28 cellular contexts compared by ENCODE assay signal in the genomic region with DNA sequence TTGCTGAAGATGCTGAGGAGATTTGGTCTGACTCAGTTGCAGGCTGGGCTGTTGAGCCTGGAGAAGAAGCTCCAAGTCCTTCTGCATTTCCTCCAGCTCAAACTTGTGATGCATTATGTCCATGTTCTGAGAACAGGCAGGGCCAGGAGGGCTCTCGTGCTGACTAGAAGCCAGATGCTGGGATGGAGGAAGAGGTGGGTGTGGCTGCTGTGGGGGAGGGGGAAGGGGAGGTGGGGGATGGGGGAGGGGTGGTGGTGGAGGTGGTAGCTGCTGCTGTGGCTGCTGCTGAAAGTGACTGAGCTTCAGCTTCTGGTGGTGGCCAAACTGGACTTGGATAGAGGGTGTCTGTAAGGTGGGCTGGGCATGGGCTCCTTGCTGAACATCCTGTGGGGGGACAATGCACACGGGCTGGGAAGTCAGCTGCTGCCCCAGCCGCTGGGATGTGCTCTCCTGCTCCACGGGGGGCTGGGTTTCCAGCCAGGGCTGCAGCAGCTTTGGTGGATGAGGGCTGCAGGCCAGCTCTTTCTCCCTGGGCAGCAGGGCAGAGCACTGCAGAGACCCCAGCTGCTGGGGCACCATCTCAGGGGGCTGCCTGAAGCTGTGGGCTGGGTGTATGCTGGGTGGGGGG. TPM values are rescaled to one million over a fixed set of nuclear protein-coding genes. Genes with fewer than 3 reads are reported as not detected.
"Had no signal": no experiment of that assay in that cellular context is flagged by ENCODE, and none has a peak within 500 bp of the region (broad histone marks: within the 10 kb centered on the region; RNA-seq: fewer than 3 reads in every experiment).

No MANE protein-coding gene starts in this region.

- H3K27ac Mint-ChIP-seq: activated CD4-positive, alpha-beta T cell treated with anti-CD3 and anti-CD28 coated beads, Interleukin-2, amount 10 ng/mL, durations not matched to agents 7 days and 5 days; activated CD8-positive, alpha-beta T cell treated with anti-CD3 and anti-CD28 coated beads for 36 hours; activated naive CD8-positive, alpha-beta T cell treated with anti-CD3 and anti-CD28 coated beads, Interleukin-2, amount 50 U/mL, for 24 hours; activated T-helper 1 cell treated with anti-CD3 and anti-CD28 coated beads, Interleukin-12 subunit alpha, Interleukin-12 subunit beta, Interleukin-2, Interleukin-4 antibody, amounts not matched to agents 30 ng/mL and 10 ng/mL and 1 ng/mL, durations not matched to agents 14 hours and 24 hours and 36 hours; dendritic cell treated with granulocyte-macrophage colony-stimulating factor and Interleukin-4, amounts not matched to agents 40 ng/mL and 50 ng/mL, for 4 days had no signal

- H3K4me3 Mint-ChIP-seq: activated CD4-positive, alpha-beta T cell treated with anti-CD3 and anti-CD28 coated beads, Interleukin-2, amount 10 ng/mL, durations not matched to agents 7 days and 5 days; activated CD8-positive, alpha-beta memory T cell treated with anti-CD3 and anti-CD28 coated beads, Interleukin-2, amount 10 ng/mL, durations not matched to agents 7 days and 5 days; activated CD8-positive, alpha-beta T cell treated with anti-CD3 and anti-CD28 coated beads for 36 hours; activated naive CD8-positive, alpha-beta T cell treated with anti-CD3 and anti-CD28 coated beads, Interleukin-2, amount 50 U/mL, for 24 hours; activated T-helper 1 cell treated with anti-CD3 and anti-CD28 coated beads, Interleukin-12 subunit alpha, Interleukin-12 subunit beta, Interleukin-2, Interleukin-4 antibody, amounts not matched to agents 30 ng/mL and 10 ng/mL and 1 ng/mL, durations not matched to agents 14 hours and 24 hours and 36 hours; dendritic cell treated with granulocyte-macrophage colony-stimulating factor and Interleukin-4, amounts not matched to agents 40 ng/mL and 50 ng/mL, for 4 days; naive thymus-derived CD4-positive, alpha-beta T cell; neural crest cell had no signal

- FAIRE-seq: frontal cortex had no signal

- H3K9me3 ChIP-seq: psoas muscle, thoracic aorta, upper lobe of left lung had no signal

- H3K27ac ChIP-seq: left lung, psoas muscle, right atrium auricular region, spleen, thoracic aorta, upper lobe of left lung had no signal

- H3K27me3 Mint-ChIP-seq: activated CD4-positive, alpha-beta T cell treated with anti-CD3 and anti-CD28 coated beads, Interleukin-2, amount 10 ng/mL, durations not matched to agents 7 days and 5 days; activated CD8-positive, alpha-beta memory T cell treated with anti-CD3 and anti-CD28 coated beads, Interleukin-2, amount 10 ng/mL, durations not matched to agents 7 days and 5 days; activated CD8-positive, alpha-beta T cell treated with anti-CD3 and anti-CD28 coated beads for 36 hours; activated naive CD8-positive, alpha-beta T cell treated with anti-CD3 and anti-CD28 coated beads, Interleukin-2, amount 50 U/mL, for 24 hours; dendritic cell treated with granulocyte-macrophage colony-stimulating factor and Interleukin-4, amounts not matched to agents 40 ng/mL and 50 ng/mL, for 4 days; naive thymus-derived CD4-positive, alpha-beta T cell had no signal

- DNase-seq: activated CD4-positive, alpha-beta T cell treated with anti-CD3 and anti-CD28 coated beads, Interleukin-2, amount 10 ng/mL, durations not matched to agents 7 days and 5 days; activated CD8-positive, alpha-beta memory T cell treated with anti-CD3 and anti-CD28 coated beads, Interleukin-2, amount 10 ng/mL, durations not matched to agents 7 days and 5 days; activated CD8-positive, alpha-beta T cell treated with anti-CD3 and anti-CD28 coated beads for 36 hours; activated gamma-delta T cell; activated naive CD4-positive, alpha-beta T cell treated with anti-CD3 and anti-CD28 coated beads, Interleukin-2, amount 50 U/mL, for 16 hours; activated naive CD8-positive, alpha-beta T cell treated with anti-CD3 and anti-CD28 coated beads, Interleukin-2, amount 50 U/mL, for 24 hours; activated T-cell treated with anti-CD3 and anti-CD28 coated beads for 4 hours; cerebellar nuclear complex; effector CD8-positive, alpha-beta T cell; glutamatergic neuron; hypothalamus; kidney glomerular epithelial cell; left lung; naive thymus-derived CD4-positive, alpha-beta T cell; psoas muscle; spleen; stimulated activated CD4-positive, alpha-beta T cell treated with anti-CD3 and anti-CD28 coated beads, Interleukin-4, amount 100 ng/mL, for 24 hours; stimulated activated naive CD4-positive, alpha-beta T cell treated with Interleukin-2 at 50 U/mL for 16 hours had no signal

- H3K4me3 ChIP-seq: left lung, lung, psoas muscle, right atrium auricular region, spleen, thoracic aorta, upper lobe of left lung had no signal

- H3K4me1 Mint-ChIP-seq: neural crest cell had no signal

- H3K27me3 ChIP-seq: left lung, right atrium auricular region, spleen, upper lobe of left lung had no signal

- ATAC-seq: activated CD4-positive, CD25-positive, alpha-beta regulatory T cell treated with anti-CD3 and anti-CD28 coated beads, Interleukin-2, amount 50 U/mL, for 24 hours; activated CD8-positive, alpha-beta memory T cell treated with anti-CD3 and anti-CD28 coated beads, Interleukin-2, amount 10 ng/mL, durations not matched to agents 7 days and 5 days; activated CD8-positive, alpha-beta T cell treated with anti-CD3 and anti-CD28 coated beads for 36 hours; esophagus mucosa; left lung; naive thymus-derived CD4-positive, alpha-beta T cell; psoas muscle had no signal

- H3K4me1 ChIP-seq: left lung, psoas muscle, right atrium auricular region, spleen, upper lobe of left lung had no signal

- H3K9me3 Mint-ChIP-seq: activated T-helper 1 cell treated with anti-CD3 and anti-CD28 coated beads, Interleukin-12 subunit alpha, Interleukin-12 subunit beta, Interleukin-2, Interleukin-4 antibody, amounts not matched to agents 30 ng/mL and 10 ng/mL and 1 ng/mL, durations not matched to agents 14 hours and 24 hours and 36 hours had no signal

RNA-seq across cellular contexts. Expression of a gene that starts 46.4 kb away (rescaled TPM):
- polyA plus RNA-seq: naive thymus-derived CD4-positive, alpha-beta T cell had no signal
